In the genomic region with DNA sequence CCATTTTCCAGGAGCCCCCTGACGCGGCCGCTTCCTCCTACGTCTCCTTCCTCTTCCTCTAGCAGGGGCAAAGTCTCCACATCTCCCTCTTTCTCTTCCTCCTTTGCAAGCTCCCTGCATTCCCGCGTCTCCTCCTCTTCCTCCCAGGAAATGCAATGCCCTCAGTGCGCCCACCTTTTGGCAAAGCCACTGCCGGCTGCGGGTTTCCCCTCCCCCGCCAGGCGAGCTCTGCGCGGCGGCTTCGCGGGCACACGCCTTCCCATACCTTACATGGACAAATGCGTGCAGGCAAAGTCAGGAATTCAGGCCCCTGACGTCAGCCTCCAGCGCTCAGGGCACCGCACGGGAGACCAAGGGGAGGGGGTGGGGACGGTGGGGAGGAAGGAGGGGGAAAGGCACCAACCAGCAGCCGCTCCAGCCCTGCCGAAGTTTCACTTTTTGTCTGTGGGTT, we compare ENCODE assay signal across 8 cellular contexts. TPM values are rescaled to one million over a fixed set of nuclear protein-coding genes. Genes with fewer than 3 reads are reported as not detected.
DNase-seq lines count a peak whose midpoint lies in the region; ATAC-seq, FAIRE-seq and TF ChIP-seq lines count a peak whose summit lies in the region.

No MANE protein-coding gene starts in this region.

- DNase-seq in AG10803 (ENCODE audit: low read depth) (peak; percentile 94), HTR-8/SVneo (ENCODE audit: insufficient read length, low spot score) (peak; percentile 91), Peyer's patch (peak; percentile 51 to 85 (median 84)), head of caudate nucleus (peak in 36 of 42 donors; percentile 40 to 83 (median 60)), nucleus accumbens (lab: John Stamatoyannopoulos, UW) (peak in 46 of 56 donors; percentile 4 to 84 (median 62))

- peak overlapping the region; percentile 89 to 97 (median 92) for H3K27ac ChIP-seq in Peyer's patch
- H3K27ac ChIP-seq in adipose tissue (ENCODE audit: low read depth, low read length) = peak overlapping the region; percentile 87

- peak in 1 of 2 donors; percentile 53 for TF ChIP-seq POLR2A in Peyer's patch (IDR thresholded peaks at IDR 0.05)

- H3K27me3 ChIP-seq in Peyer's patch = no peaks in the 10 kb centered on the region

- peaks cover 0 to 49% (median 15%) of the 10 kb centered on the region in 4 donors for H3K4me1 ChIP-seq in Peyer's patch

- 0 to 1% (median 1%) methylated on average over 23 to 25 of the region's 25 CpGs for whole genome bisulfite sequencing in adipose tissue, 3 donors

- H3K36me3 ChIP-seq in Peyer's patch = no peaks in the 10 kb centered on the region

- ATAC-seq in GM19035 (IDR thresholded peaks at IDR 0.05; ENCODE audit: unreplicated experiment) (peak; percentile 22), HG02870 (IDR thresholded peaks at IDR 0.05; ENCODE audit: unreplicated experiment) (no peak)

- intact Hi-C loops in head of caudate nucleus (cut with DNase I) = no loop called here

- FAIRE-seq in HTR-8/SVneo (lab: Jason Lieb, UNC) = peak; percentile 85

- H3K9me3 ChIP-seq in Peyer's patch = no peaks in the 10 kb centered on the region

- TF ChIP-seq CTCF in AG10803 (conservative IDR thresholded peaks at IDR 0.05; ENCODE audit: low read length) (no peak), Peyer's patch (IDR thresholded peaks at IDR 0.05) (peak in 1 of 6 experiments; percentile 16)

- H3K4me3 ChIP-seq in AG10803 (ENCODE audit: low read length) (peak overlapping the region; percentile 92), Peyer's patch (peak overlapping the region; percentile 66 to 98 (median 82))

RNA-seq across cellular contexts. Expression of gene LPP, which starts 0.4 kb away (rescaled TPM):
- 100 to 1,000 TPM; 109 to 170 (median 132) TPM for total RNA-seq in Peyer's patch
- 10 to 100 TPM in 2 of 3 donors, 1 to 10 TPM in 1; 3.6 to 25.6 (median 11.3) TPM for polyA plus RNA-seq in adipose tissue
